ENCODE assay signal across 1 cellular context in genomic region chr20:53713328-53714056, GRCh38.
TF ChIP-seq lines count a peak whose summit lies in the region.

No MANE protein-coding gene starts in this region.

TF ChIP-seq in H1, 55 proteins besides CTCF, POLR2A, EP300 and RAD21:
- 0 out of 2 replicates have a peak, but pooled peaks have one; percentile 21 for TF ChIP-seq TAF1 (IDR thresholded peaks at IDR 0.05; ENCODE audit: low read depth, low read length)
- peak; percentile 71 for TF ChIP-seq SP1 (IDR thresholded peaks at IDR 0.05; ENCODE audit: low read depth, low read length)
- peak; percentile 81 for TF ChIP-seq CREB1 (IDR thresholded peaks at IDR 0.05)
- peak; percentile 83 for TF ChIP-seq TEAD4 (IDR thresholded peaks at IDR 0.05; ENCODE audit: low read depth, low read length)
- peak; percentile 56 for TF ChIP-seq USF2 (IDR thresholded peaks at IDR 0.05; ENCODE audit: low read length)
- TF ChIP-seq RBBP5 (IDR thresholded peaks at IDR 0.05; ENCODE audit: borderline replicate concordance, low read depth, low read length): peak; percentile 61; the same call in 1 of the 2 replicates
- peak; percentile 67; the same call in 1 of the 2 replicates for TF ChIP-seq CEBPB (IDR thresholded peaks at IDR 0.05; ENCODE audit: low read depth, low read length)
- no peak for TF ChIP-seq SIRT6 (IDR thresholded peaks at IDR 0.05; ENCODE audit: low read length)
- peak; percentile 62 for TF ChIP-seq ASH2L (IDR thresholded peaks at IDR 0.05; ENCODE audit: low read length)
- TF ChIP-seq CBX8 (IDR thresholded peaks at IDR 0.05; ENCODE audit: borderline replicate concordance, low read depth, low read length): no peak
- no peak for TF ChIP-seq GABPA (IDR thresholded peaks at IDR 0.05; ENCODE audit: borderline replicate concordance, insufficient read depth, low read length)
- TF ChIP-seq TCF12 (IDR thresholded peaks at IDR 0.05; ENCODE audit: low read depth, low read length): no peak
- 0 out of 2 replicates have a peak, but pooled peaks have one; percentile 23 for TF ChIP-seq MAX (IDR thresholded peaks at IDR 0.05)
